ENCODE assay signal across 8 cellular contexts in the genomic region with DNA sequence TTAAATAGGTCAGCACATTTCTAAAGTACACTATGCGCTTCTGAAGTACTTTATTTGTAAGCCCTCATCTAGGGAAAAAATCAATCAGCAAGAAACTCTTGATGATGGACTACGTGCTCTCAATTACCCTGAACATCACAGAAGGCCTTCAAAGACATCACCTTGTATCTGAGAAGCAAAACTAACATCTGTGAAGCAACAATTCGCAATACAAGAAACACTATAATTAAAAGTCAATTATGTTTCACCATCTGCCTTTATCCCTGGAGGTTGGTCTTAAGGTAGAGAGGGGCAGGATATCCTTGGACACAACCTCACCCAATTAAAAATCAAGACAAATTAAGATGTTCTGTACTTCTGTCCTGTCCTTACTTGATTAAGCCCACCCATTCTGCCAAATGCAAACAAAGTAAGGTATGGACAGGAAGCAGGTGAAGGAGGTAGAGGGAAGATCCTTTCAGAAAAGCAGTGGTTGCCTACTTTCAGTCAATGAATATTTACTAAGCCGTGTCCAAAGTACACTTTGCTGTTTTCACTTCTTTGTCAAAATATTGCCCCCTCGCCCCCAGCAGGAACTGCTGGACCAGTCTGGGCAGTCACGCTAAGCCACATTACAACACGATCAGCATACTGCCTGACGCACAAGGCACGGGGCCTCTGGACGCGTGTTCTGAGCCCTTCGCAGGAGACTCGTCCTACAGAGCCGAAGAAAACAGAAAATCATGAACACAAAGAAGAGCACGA. TPM values are rescaled to one million over a fixed set of nuclear protein-coding genes. Genes with fewer than 3 reads are reported as not detected.
A peak's percentile ranks its signal among the peaks of the same experiment; 100 is the strongest.
DNase-seq lines count a peak whose midpoint lies in the region; ATAC-seq and TF ChIP-seq lines count a peak whose summit lies in the region.

No MANE protein-coding gene starts in this region.

- no peaks in the 10 kb centered on the region for H3K36me3 ChIP-seq in SK-N-MC (ENCODE audit: insufficient read depth, low read length)
- peaks cover 0 to 3% (median 0%) of the 10 kb centered on the region in 3 donors for H3K36me3 ChIP-seq in skeletal muscle tissue (ENCODE audit: control insufficient read depth in 3 of 3, insufficient read depth in 3 of 3, low read length in 3 of 3)

- CTCF ChIA-PET in MCF 10A (lab: Yijun Ruan, JAX), result interaction anchor here (0.9 to 4.1 kb wide), 5 partner anchors 44 to 63 kb away, joined by 3 to 42 read pairs (median 6); no protein-coding TSS in a partner anchor

- BruUV-seq in MCF 10A (replicated peaks; lab: Mats Ljungman, UMichigan), result TSS peak; percentile 36

- H3K27ac ChIP-seq in SK-N-MC (no peak overlapping the region), skeletal muscle tissue (ENCODE audit: low read depth, low read length) (peak overlapping the region; percentile 99)

- H3K27me3 Mint-ChIP-seq in MCF 10A (ENCODE audit: insufficient read depth, unreplicated experiment), result no peaks in the 10 kb centered on the region

- peaks cover 51% of the 10 kb centered on the region for H3K4me1 Mint-ChIP-seq in MCF 10A (ENCODE audit: insufficient read depth, unreplicated experiment)

- H3K4me3 ChIP-seq in SK-N-MC (peak overlapping the region; percentile 95), skeletal muscle tissue (ENCODE audit: low read length in 3 of 3) (peak overlapping the region; percentile 72 to 97 (median 87))

- no peaks in the 10 kb centered on the region for H3K36me3 Mint-ChIP-seq in MCF 10A (ENCODE audit: insufficient read depth, unreplicated experiment)

- intact Hi-C loops in MCF 10A (cut with micrococcal nuclease), result loop anchor here (1.0 to 10.0 kb wide), 5 partner anchors 19 to 370 kb away; a partner anchor contains a TSS

- no peaks in the 10 kb centered on the region for H3K9me3 ChIP-seq in SK-N-MC (ENCODE audit: low read depth, low read length)
- no peaks in the 10 kb centered on the region for H3K9me3 ChIP-seq in skeletal muscle tissue (ENCODE audit: control insufficient read depth in 3 of 3, low read length in 3 of 3)

- POLR2A ChIA-PET in MCF 10A (lab: Yijun Ruan, JAX), result interaction anchor here (0.6 to 4.1 kb wide), 28 partner anchors 10 to 409 kb away, joined by 3 to 242 read pairs (median 11); a partner anchor contains a TSS

- peak overlapping the region; percentile 98 for H3K27ac Mint-ChIP-seq in MCF 10A (ENCODE audit: low read depth, unreplicated experiment)

- H3K9me3 Mint-ChIP-seq in MCF 10A (ENCODE audit: unreplicated experiment), result no peaks in the 10 kb centered on the region

- DNase-seq in DMS79 treated with DMSO at 0.1 percent for 48 hours (lab: John Stamatoyannopoulos, UW) (peak; percentile 92), HuH-7.5 (ENCODE audit: low spot score) (peak; percentile 24), SK-N-MC (ENCODE audit: low read depth, low spot score) (no peak), MCF 10A (ENCODE audit: unreplicated experiment) (peak; percentile 66), iPS-NIHi11 (ENCODE audit: low spot score) (peak; percentile 25), epidermal melanocyte (ENCODE audit: insufficient read length, low spot score) (no peak)

- peak; percentile 18 for ATAC-seq in GM21515 (IDR thresholded peaks at IDR 0.05; ENCODE audit: unreplicated experiment)

- H3K4me3 Mint-ChIP-seq in MCF 10A (ENCODE audit: unreplicated experiment), result peak overlapping the region; percentile 75

- H3K27me3 ChIP-seq in skeletal muscle tissue (ENCODE audit: control insufficient read depth in 3 of 3, insufficient read depth in 3 of 3, low read length in 3 of 3), result no peaks in the 10 kb centered on the region

- H3K9ac ChIP-seq in SK-N-MC (ENCODE audit: insufficient read length) (peak overlapping the region; percentile 82), skeletal muscle tissue (ENCODE audit: low read depth in 1 of 3, low read length in 3 of 3) (peak overlapping the region; percentile 95 to 97 (median 96))

- no peak for TF ChIP-seq CTCF in MCF 10A (IDR thresholded peaks at IDR 0.05; ENCODE audit: unreplicated experiment)

- H3K4me1 ChIP-seq in skeletal muscle tissue (ENCODE audit: control insufficient read depth in 3 of 3, insufficient read depth in 3 of 3, low read length in 3 of 3), result peaks cover 14 to 35% (median 30%) of the 10 kb centered on the region in 3 donors

RNA-seq across cellular contexts. Expression of a gene that starts 0.9 kb away (rescaled TPM):
- 13.9 and 16.7 TPM in 2 replicates for total RNA-seq in MCF 10A (2022)
- 14.1 TPM for total RNA-seq in skeletal muscle tissue

RNA-seq across cellular contexts. Expression of a gene that starts 57.6 kb away (rescaled TPM):
- total RNA-seq in MCF 10A (2022), result not detected in 2 replicates
- 0.52 TPM for total RNA-seq in skeletal muscle tissue

Comparison
In these comparisons a context has a peak if more than half of its experiments do, and no peak if none do; other contexts are left out.
1. DNase-seq: peak in DMS79 treated with DMSO at 0.1 percent for 48 hours (single experiment), HuH-7.5 (single experiment), MCF 10A (single experiment) and iPS-NIHi11 (single experiment); none in SK-N-MC (single experiment) and epidermal melanocyte (single experiment).